ENCODE assay signal across 8 cellular contexts in genomic region chr15:40439461-40440299, GRCh38. TPM values are rescaled to one million over a fixed set of nuclear protein-coding genes. Genes with fewer than 3 reads are reported as not detected.
DNase-seq lines count a peak whose midpoint lies in the region; ATAC-seq and TF ChIP-seq lines count a peak whose summit lies in the region.

No MANE protein-coding gene starts in this region.

- DNase-seq in NCI-H2081 (lab: John Stamatoyannopoulos, UW) (peak; percentile 14 to 57), NCI-H2081 treated with DMSO at 0.1 percent for 48 hours (lab: John Stamatoyannopoulos, UW) (no peak), MV-4-11 (lab: John Stamatoyannopoulos, UW) (peak; percentile 4), heart right ventricle (peak in 1 of 2 donors; percentile 29), posterior cingulate gyrus (peak; percentile 21 to 95 (median 60)), NCI-H1694 treated with DMSO at 0.1 percent for 48 hours (lab: John Stamatoyannopoulos, UW) (no peak)
- no peak for DNase-seq in effector CD4-positive, alpha-beta T cell

- H3K27me3 ChIP-seq in heart right ventricle, result peaks cover 10 to 65% (median 23%) of the 10 kb centered on the region in 7 donors

- peaks cover 10% of the 10 kb centered on the region for H3K27me3 Mint-ChIP-seq in activated naive CD4-positive, alpha-beta T cell treated with anti-CD3 and anti-CD28 coated beads, Interleukin-2, amount 50 U/mL, for 24 hours

- H3K27ac Mint-ChIP-seq in activated naive CD4-positive, alpha-beta T cell treated with anti-CD3 and anti-CD28 coated beads, Interleukin-2, amount 50 U/mL, for 24 hours, result peak overlapping the region; percentile 94

- peak overlapping the region; percentile 94 for H3K4me3 Mint-ChIP-seq in activated naive CD4-positive, alpha-beta T cell treated with anti-CD3 and anti-CD28 coated beads, Interleukin-2, amount 50 U/mL, for 24 hours

- 11 to 13% methylated on average over 28 of the region's 28 CpGs for WGBS in heart right ventricle, 2 donors

- peaks cover 19 to 75% (median 56%) of the 10 kb centered on the region in 9 donors for H3K4me1 ChIP-seq in heart right ventricle

- no peaks in the 10 kb centered on the region for H3K9me3 Mint-ChIP-seq in activated naive CD4-positive, alpha-beta T cell treated with anti-CD3 and anti-CD28 coated beads, Interleukin-2, amount 50 U/mL, for 24 hours

- H3K36me3 ChIP-seq in heart right ventricle, result no peaks in the 10 kb centered on the region

- ATAC-seq in heart right ventricle, result peak in 7 of 8 donors; percentile 9 to 53 (median 26)

- no peaks in the 10 kb centered on the region for H3K36me3 Mint-ChIP-seq in activated naive CD4-positive, alpha-beta T cell treated with anti-CD3 and anti-CD28 coated beads, Interleukin-2, amount 50 U/mL, for 24 hours

- peak overlapping the region in 9 of 10 donors; percentile 2 to 83 (median 46) for H3K27ac ChIP-seq in heart right ventricle

- H3K4me3 ChIP-seq in heart right ventricle, result peak overlapping the region; percentile 25 to 99 (median 86)

- TF ChIP-seq CTCF in heart right ventricle (IDR thresholded peaks at IDR 0.05), result no peak

- no peaks in the 10 kb centered on the region for H3K9me3 ChIP-seq in heart right ventricle

- intact Hi-C loops in heart right ventricle (cut with DNase I) (loop anchor here in 3 of 10 donors (5.0 to 10.0 kb wide), 2 partner anchors 65 to 68 kb away; no protein-coding TSS in a partner anchor), posterior cingulate gyrus (cut with DNase I) (loop anchor here (2.0 to 10.0 kb wide), 3 partner anchors 31 to 125 kb away; partner anchors contain the start of genes CCDC32, CHST14 and RPUSD2)

- peaks cover 56% of the 10 kb centered on the region for H3K4me1 Mint-ChIP-seq in activated naive CD4-positive, alpha-beta T cell treated with anti-CD3 and anti-CD28 coated beads, Interleukin-2, amount 50 U/mL, for 24 hours

RNA-seq across cellular contexts. Expression of gene BAHD1, which starts 1.1 kb away (rescaled TPM):
- total RNA-seq in heart right ventricle, result 10 to 100 TPM; 12.1 to 17.8 (median 16.0) TPM
- 1 to 10 TPM; 8.9 to 9.7 TPM for polyA plus RNA-seq in heart right ventricle

RNA-seq across cellular contexts. Expression of gene CHST14, which starts 31.1 kb away (rescaled TPM):
- 10 to 100 TPM in 2 of 10 donors, 1 to 10 TPM in 8; 5.7 to 11.5 (median 9.0) TPM for total RNA-seq in heart right ventricle
- 1 to 10 TPM; 5.3 to 8.8 TPM for polyA plus RNA-seq in heart right ventricle

RNA-seq across cellular contexts. Expression of gene IVD, which starts 34.1 kb away (rescaled TPM):
- 100 to 1,000 TPM in 7 of 10 donors, 10 to 100 TPM in 3; 71.1 to 143 (median 109) TPM for total RNA-seq in heart right ventricle
- polyA plus RNA-seq in heart right ventricle, result 10 to 100 TPM; 42.2 to 44.4 TPM

RNA-seq across cellular contexts. Expression of gene KNSTRN, which starts 57.2 kb away (rescaled TPM):
- 10 to 100 TPM in 3 of 10 donors, 1 to 10 TPM in 7; 5.3 to 16.0 (median 8.3) TPM for total RNA-seq in heart right ventricle
- 10 to 100 TPM in 1 of 2 donors, 1 to 10 TPM in 1; 8.2 to 13.1 TPM for polyA plus RNA-seq in heart right ventricle

Comparison
In these comparisons a context has a peak if more than half of its experiments do, and no peak if none do; other contexts are left out.
1. DNase-seq: peak in NCI-H2081 (2 of 2), MV-4-11 (single experiment) and posterior cingulate gyrus (10 of 10); none in NCI-H2081 treated with DMSO at 0.1 percent for 48 hours (single experiment), effector CD4-positive, alpha-beta T cell (single experiment) and NCI-H1694 treated with DMSO at 0.1 percent for 48 hours (single experiment).